13 cellular contexts compared by ENCODE assay signal in the genomic region with DNA sequence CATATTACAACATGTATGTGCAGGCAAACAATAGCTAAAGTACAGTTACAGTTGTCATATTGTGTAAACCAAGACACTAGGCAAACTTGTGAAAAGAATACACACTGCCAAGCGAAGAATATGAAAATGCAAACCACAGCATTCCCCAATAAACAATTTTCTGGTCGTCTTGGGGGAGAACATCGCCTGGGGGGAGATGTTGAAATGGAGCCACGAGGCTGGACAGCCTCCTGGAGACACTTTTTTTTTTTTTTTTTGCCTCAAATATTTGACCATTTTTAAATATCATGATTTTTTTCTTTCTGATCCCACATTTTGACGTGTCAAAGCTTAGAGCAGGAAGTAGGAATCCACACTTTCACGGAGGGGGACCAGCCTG. TPM values are rescaled to one million over a fixed set of nuclear protein-coding genes. Genes with fewer than 3 reads are reported as not detected.
DNase-seq lines count a peak whose midpoint lies in the region; ATAC-seq and TF ChIP-seq lines count a peak whose summit lies in the region.
"Had no signal": no experiment of that assay in that cellular context is flagged by ENCODE, and none has a peak within 500 bp of the region (broad histone marks: within the 10 kb centered on the region; RNA-seq: fewer than 3 reads in every experiment).

No MANE protein-coding gene starts in this region.

- H3K79me2 ChIP-seq in mammary epithelial cell (ENCODE audit: insufficient read depth, low read length), result no peaks in the 10 kb centered on the region

- CTCF ChIA-PET in mammary epithelial cell (lab: Charles Lee; ENCODE audit: low non-redundant PET) (no interaction called here), WTC11 (lab: Charles Lee) (interaction anchor here (0.6 to 3.7 kb wide), 4 partner anchors 11 to 451 kb away, joined by 3 to 24 read pairs (median 4); a partner anchor contains a TSS)

- H3K9me3 Mint-ChIP-seq in WTC11 (no peaks in the 10 kb centered on the region), type B pancreatic cell (no peaks in the 10 kb centered on the region)

- DNase-seq in breast epithelium (ENCODE audit: low spot score in 2 of 2) (no peak), mammary epithelial cell (no peak), WTC11 (ENCODE audit: low spot score) (no peak), type B pancreatic cell (ENCODE audit: extremely low spot score, unreplicated experiment) (no peak), NCI-H345 treated with DMSO at 0.1 percent for 48 hours (lab: John Stamatoyannopoulos, UW; ENCODE audit: unreplicated experiment) (no peak), NCI-H1694 treated with DMSO at 0.1 percent for 48 hours (lab: John Stamatoyannopoulos, UW) (no peak), HK-2 (ENCODE audit: unreplicated experiment) (no peak)
- DNase-seq: cortex of kidney, GM23248, left lung had no signal

- H3K4me3 ChIP-seq in breast epithelium (peak overlapping the region in 2 of 3 donors; percentile 13 to 20), mammary epithelial cell (replicated peaks in 1 of 3; ENCODE audit: insufficient read depth in 1 of 3, low read depth in 2 of 3, low read length in 3 of 3) (no peak overlapping the region), iPS-20b (ENCODE audit: low read length) (peak overlapping the region; percentile 60)
- H3K4me3 ChIP-seq: GM23248, left lung had no signal

- H3K9ac ChIP-seq in mammary epithelial cell (ENCODE audit: insufficient read depth, low read length), result no peak overlapping the region
- H3K9ac ChIP-seq in iPS-20b (ENCODE audit: low read depth, low read length), result peak overlapping the region; percentile 46; the same call in 1 of the 2 replicates
- H3K9ac ChIP-seq: GM23248 had no signal

- TF ChIP-seq POLR2A in breast epithelium (IDR thresholded peaks at IDR 0.05), result no peak

- BruUV-seq in mammary epithelial cell (replicated peaks; lab: Mats Ljungman, UMichigan), result no TSS peak

- no peak for ATAC-seq in WTC11
- ATAC-seq: Panc1 had no signal

- no peak overlapping the region for H3K4me2 ChIP-seq in mammary epithelial cell (ENCODE audit: insufficient read depth, low read depth, low read length)

- dilution Hi-C loops in mammary epithelial cell (cut with HindIII; ENCODE audit: low sequenced_read_pairs), result no loop called here

- peak overlapping the region; percentile 52 for H3K4me3 Mint-ChIP-seq in WTC11
- H3K4me3 Mint-ChIP-seq in type B pancreatic cell, result peak overlapping the region; percentile 83

- H3K4me1 Mint-ChIP-seq in WTC11, result peaks cover 61% of the 10 kb centered on the region
- peaks cover 4% of the 10 kb centered on the region for H3K4me1 Mint-ChIP-seq in type B pancreatic cell (ENCODE audit: unreplicated experiment)

- H3K27ac ChIP-seq in breast epithelium (peak overlapping the region; percentile 14 to 54), mammary epithelial cell (ENCODE audit: insufficient read depth, low read depth, low read length) (no peak overlapping the region), iPS-20b (ENCODE audit: low read length) (no peak overlapping the region)
- H3K27ac ChIP-seq: GM23248, left lung, VCaP had no signal

- intact Hi-C loops in breast epithelium (cut with DNase I; ENCODE audit: low total_unique reads) (no loop called here), mammary epithelial cell (cut with micrococcal nuclease) (no loop called here)

- H3K9me3 ChIP-seq in breast epithelium (no peaks in the 10 kb centered on the region), mammary epithelial cell (replicated peaks; ENCODE audit: insufficient read depth, low read length) (no peaks in the 10 kb centered on the region), iPS-20b (ENCODE audit: insufficient read depth, low read depth, low read length) (no peaks in the 10 kb centered on the region)
- H3K9me3 ChIP-seq: left lung had no signal

- in situ Hi-C loops in mammary epithelial cell (cut with MboI; ENCODE audit: low sequenced_read_pairs in 2 of 2), result loop anchor here (10.0 to 25.0 kb wide), 2 partner anchors 100 to 102 kb away; no protein-coding TSS in a partner anchor

- peaks cover 47% of the 10 kb centered on the region for H3K27me3 Mint-ChIP-seq in WTC11 (ENCODE audit: low read depth)
- H3K27me3 Mint-ChIP-seq in type B pancreatic cell, result peaks cover 59% of the 10 kb centered on the region

- TF ChIP-seq CTCF in breast epithelium (IDR thresholded peaks at IDR 0.05) (no peak), mammary epithelial cell (conservative IDR thresholded peaks at IDR 0.05 in 1 of 2, IDR thresholded peaks at IDR 0.05 in 1 of 2; ENCODE audit: extremely low read depth in 1 of 2, insufficient read depth in 1 of 2, low read depth in 1 of 2, low read length in 2 of 2) (no peak), WTC11 (IDR thresholded peaks at IDR 0.05) (no peak), type B pancreatic cell (conservative IDR thresholded peaks at IDR 0.05) (no peak)

- H3K27ac Mint-ChIP-seq in WTC11, result 0 out of 2 replicates have a peak overlapping the region, but pooled peaks have one; percentile 2
- H3K27ac Mint-ChIP-seq in type B pancreatic cell, result no peak overlapping the region

- H4K20me1 ChIP-seq in mammary epithelial cell (ENCODE audit: insufficient read depth, low read length), result no peaks in the 10 kb centered on the region

- 54% methylated on average over 5 of the region's 6 CpGs for WGBS in mammary epithelial cell (ENCODE audit: low coverage, missing lambda C conversion rate)

- POLR2A ChIA-PET in WTC11 (lab: Charles Lee), result interaction anchor here (1.9 kb wide), 1 partner anchor 52 kb away, joined by 6 read pairs; a partner anchor contains a TSS

- no peaks in the 10 kb centered on the region for H3K27me3 ChIP-seq in breast epithelium
- no peaks in the 10 kb centered on the region for H3K27me3 ChIP-seq in mammary epithelial cell (ENCODE audit: insufficient read depth, low read length)
- peaks cover 26% of the 10 kb centered on the region for H3K27me3 ChIP-seq in iPS-20b (ENCODE audit: insufficient read depth, low read length)

- H3K4me1 ChIP-seq in breast epithelium (peaks cover 0 to 6% of the 10 kb centered on the region in 2 donors), mammary epithelial cell (ENCODE audit: insufficient read depth, low read length) (peaks cover 10% of the 10 kb centered on the region), iPS-20b (ENCODE audit: insufficient read depth, low read length) (peaks cover 30% of the 10 kb centered on the region)
- H3K4me1 ChIP-seq: left lung had no signal

- no peaks in the 10 kb centered on the region for H3K36me3 Mint-ChIP-seq in WTC11
- H3K36me3 Mint-ChIP-seq in type B pancreatic cell, result no peaks in the 10 kb centered on the region

- no peak overlapping the region for H2AFZ ChIP-seq in mammary epithelial cell (ENCODE audit: low read depth, low read length)
- H2AFZ ChIP-seq: GM23248 had no signal

- H3K36me3 ChIP-seq in breast epithelium (no peaks in the 10 kb centered on the region), mammary epithelial cell (ENCODE audit: insufficient read depth, low read length) (no peaks in the 10 kb centered on the region), iPS-20b (ENCODE audit: insufficient read depth, low read depth, low read length) (no peaks in the 10 kb centered on the region)
- H3K36me3 ChIP-seq: left lung had no signal

TF ChIP-seq in WTC11, 78 proteins besides CTCF, POLR2A, EP300 and RAD21 (continues in another document):
- TF ChIP-seq RORB (CRISPR knock-in tag; IDR thresholded peaks at IDR 0.05), result no peak
- no peak for TF ChIP-seq TCF7 (CRISPR knock-in tag; IDR thresholded peaks at IDR 0.05; ENCODE audit: low read depth)
- TF ChIP-seq CREB1 (CRISPR knock-in tag; IDR thresholded peaks at IDR 0.05), result no peak
- no peak for TF ChIP-seq ZNF219 (CRISPR knock-in tag; IDR thresholded peaks at IDR 0.05; ENCODE audit: borderline replicate concordance)
- TF ChIP-seq, protein P1, sequence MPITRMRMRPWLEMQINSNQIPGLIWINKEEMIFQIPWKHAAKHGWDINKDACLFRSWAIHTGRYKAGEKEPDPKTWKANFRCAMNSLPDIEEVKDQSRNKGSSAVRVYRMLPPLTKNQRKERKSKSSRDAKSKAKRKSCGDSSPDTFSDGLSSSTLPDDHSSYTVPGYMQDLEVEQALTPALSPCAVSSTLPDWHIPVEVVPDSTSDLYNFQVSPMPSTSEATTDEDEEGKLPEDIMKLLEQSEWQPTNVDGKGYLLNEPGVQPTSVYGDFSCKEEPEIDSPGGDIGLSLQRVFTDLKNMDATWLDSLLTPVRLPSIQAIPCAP (CRISPR knock-in tag; IDR thresholded peaks at IDR 0.05), result no peak
- TF ChIP-seq KAT7 (CRISPR knock-in tag; IDR thresholded peaks at IDR 0.05; ENCODE audit: borderline replicate concordance), result no peak
- TF ChIP-seq GRHL2 (CRISPR knock-in tag; IDR thresholded peaks at IDR 0.05; ENCODE audit: insufficient replicate concordance, severe bottlenecking), result no peak

RNA-seq across cellular contexts. Expression of a gene that starts 51.7 kb away (rescaled TPM):
- 100 to 1,000 TPM in 2 of 3 donors, 10 to 100 TPM in 1; 25.3 to 181 (median 175) TPM for total RNA-seq in breast epithelium
- total RNA-seq in mammary epithelial cell, result 1 to 10 TPM in 1 of 2 donors, under 1 TPM in 1; 0.24 to 9.0 TPM
- polyA plus RNA-seq in mammary epithelial cell, result 3.7 TPM
- polyA minus RNA-seq in mammary epithelial cell, result 1.8 TPM
- total RNA-seq in WTC11 (2021), result 6.2 to 7.0 TPM (median 6.9 TPM) in 3 replicates
- 0.93 and 6.7 TPM in 2 replicates for total RNA-seq in type B pancreatic cell (ENCODE audit: low replicate concordance)
- total RNA-seq: GM23248 had no signal

Comparison
In these comparisons a context has a peak if more than half of its experiments do, and no peak if none do; other contexts are left out.
1. H3K27ac ChIP-seq: peak in breast epithelium (2 of 2); none in mammary epithelial cell (single experiment) and iPS-20b (single experiment).
2. H3K4me3 ChIP-seq: peak in breast epithelium (2 of 3) and iPS-20b (single experiment); none in mammary epithelial cell (0 of 3).